ENCODE assay signal across 8 cellular contexts in genomic region chr7:24755541-24756416, GRCh38. TPM values are rescaled to one million over a fixed set of nuclear protein-coding genes. Genes with fewer than 3 reads are reported as not detected.
DNase-seq lines count a peak whose midpoint lies in the region; ATAC-seq, FAIRE-seq and TF ChIP-seq lines count a peak whose summit lies in the region.

No MANE protein-coding gene starts in this region.

- H3K79me2 ChIP-seq in GM12878 (ENCODE audit: control insufficient read depth, insufficient read depth, low read length), result peaks cover 50% of the 10 kb centered on the region

- H3K9ac ChIP-seq in GM12878 (ENCODE audit: control insufficient read depth, insufficient read depth, low read length), result peak overlapping the region; percentile 75

- TF ChIP-seq EP300 in GM12878 (IDR thresholded peaks at IDR 0.05; ENCODE audit: borderline replicate concordance in 1 of 2, control insufficient read depth in 1 of 2, low read depth in 2 of 2, low read length in 2 of 2), result peak; percentile 36 to 50; a peak in 2 of 4 replicates

- peaks cover 40% of the 10 kb centered on the region for H3K4me1 ChIP-seq in GM12878 (ENCODE audit: control insufficient read depth, insufficient read depth, low read length)

- H3K9me3 Mint-ChIP-seq in neural crest cell, result no peaks in the 10 kb centered on the region

- FAIRE-seq in GM18507 (lab: Jason Lieb, UNC), result peak; percentile 93
- FAIRE-seq in GM12878 (lab: Jason Lieb, UNC), result peak; percentile 94

- WGBS in GM12878 (ENCODE audit: insufficient coverage, insufficient replicate concordance, low lambda C conversion rate, missing lambda C conversion rate), result 7% methylated on average over 12 of the region's 12 CpGs

- H3K36me3 Mint-ChIP-seq in neural crest cell (ENCODE audit: low read depth), result no peaks in the 10 kb centered on the region

- in situ Hi-C loops in KBM-7 (cut with MboI; ENCODE audit: low pct_unique_long_range_greater_than_20kb, low sequenced_read_pairs), result no loop called here
- in situ Hi-C loops in GM12878 (cut with MboI), result no loop called here

- ATAC-seq in GM12878, result peak; percentile 75

- CTCF ChIA-PET in GM12878 (lab: Yijun Ruan, JAX), result interaction anchor here (1.1 to 1.6 kb wide), 3 partner anchors 8 to 38 kb away, joined by 4 to 6 read pairs (median 4); no protein-coding TSS in a partner anchor

- H2AFZ ChIP-seq in GM12878 (ENCODE audit: control insufficient read depth, low read depth, low read length), result peak overlapping the region; percentile 56; the same call in 1 of the 2 replicates

- TF ChIP-seq CTCF in GM12878 (IDR thresholded peaks at IDR 0.05 in 2 of 3, conservative IDR thresholded peaks at IDR 0.05 in 1 of 3; ENCODE audit: control insufficient read depth in 2 of 3, extremely low read depth in 1 of 3, insufficient read depth in 1 of 3, low read depth in 3 of 3, low read length in 3 of 3) (no peak), neural crest cell (conservative IDR thresholded peaks at IDR 0.05) (no peak)

- H3K27ac ChIP-seq in GM12878 (ENCODE audit: control insufficient read depth, insufficient read depth), result peak overlapping the region; percentile 93

- intact Hi-C loops in GM12878 (cut with micrococcal nuclease; ENCODE audit: unreplicated experiment), result loop anchor here (2.0 to 5.0 kb wide), 2 partner anchors 37 to 227 kb away; partner anchors contain the start of gene OSBPL3

- no peaks in the 10 kb centered on the region; the same call in 2 of the 3 replicates for H3K9me3 ChIP-seq in GM12878 (replicated peaks; ENCODE audit: control insufficient read depth, insufficient read depth, low read length)

- H3K4me2 ChIP-seq in GM12878 (ENCODE audit: control insufficient read depth, insufficient read depth), result peak overlapping the region; percentile 98

- DNase-seq in GM18507 (ENCODE audit: extremely low spot score, insufficient read length, low read depth) (peak; percentile 58), H4 (ENCODE audit: low spot score) (peak; percentile 73), KBM-7 (peak; percentile 57), GM12878 (ENCODE audit: low read depth, low spot score) (peak; percentile 84), neural crest cell (ENCODE audit: low read depth, low spot score) (no peak), hippocampal formation (lab: John Stamatoyannopoulos, UW) (no peak), HT-29 (ENCODE audit: low spot score) (no peak), HK-2 (ENCODE audit: unreplicated experiment) (no peak)

- no peak overlapping the region for H3K27ac Mint-ChIP-seq in neural crest cell (ENCODE audit: unreplicated experiment)

- no peaks in the 10 kb centered on the region for H3K27me3 ChIP-seq in GM12878 (replicated peaks in 1 of 2; ENCODE audit: control insufficient read depth in 2 of 2, insufficient read depth in 2 of 2, low read length in 1 of 2)

- 0 out of 2 replicates have a peak, but pooled peaks have one; percentile 15 for TF ChIP-seq RAD21 in GM12878 (IDR thresholded peaks at IDR 0.05; ENCODE audit: insufficient read depth, low read depth, low read length)

- no TSS peak for BruUV-seq in GM12878 (replicated peaks; lab: Mats Ljungman, UMichigan)

- RAD21 ChIA-PET in GM12878 (lab: Charles Lee; ENCODE audit: unreplicated experiment), result interaction anchor here (1.0 to 1.7 kb wide), 5 partner anchors 36 to 57 kb away, joined by 3 to 4 read pairs (median 4); no protein-coding TSS in a partner anchor

- no peak for TF ChIP-seq POLR2A in GM12878 (IDR thresholded peaks at IDR 0.05; ENCODE audit: low read depth, low read length)

- H3K36me3 ChIP-seq in GM12878 (ENCODE audit: control insufficient read depth in 2 of 2, insufficient read depth in 2 of 2, low read length in 1 of 2), result no peaks in the 10 kb centered on the region; a peak in 1 of 4 replicates

- SMC1A ChIA-PET in GM12878 (lab: Charles Lee; ENCODE audit: uncharacterized antibody, unreplicated experiment), result interaction anchor here (0.9 to 3.0 kb wide), 13 partner anchors 13 to 362 kb away, joined by 3 to 21 read pairs (median 3); no protein-coding TSS in a partner anchor

- no peaks in the 10 kb centered on the region for H4K20me1 ChIP-seq in GM12878 (ENCODE audit: control insufficient read depth, insufficient read depth)

- H3K4me3 ChIP-seq in GM12878, result peak overlapping the region; percentile 88

- H3K4me1 Mint-ChIP-seq in neural crest cell, result peaks cover 12% of the 10 kb centered on the region

- POLR2A ChIA-PET in GM12878 (lab: Charles Lee), result no interaction called here

- H3K4me3 Mint-ChIP-seq in neural crest cell, result peak overlapping the region; percentile 94

- H3K27me3 Mint-ChIP-seq in neural crest cell (ENCODE audit: low read depth), result peaks cover 5% of the 10 kb centered on the region

TF ChIP-seq in GM12878, 131 proteins besides CTCF, POLR2A, EP300 and RAD21 (continues in another document):
- peak; percentile 78 for TF ChIP-seq MEF2A (IDR thresholded peaks at IDR 0.05; ENCODE audit: insufficient read depth, low read depth, low read length)
- peak; percentile 90 for TF ChIP-seq MTA3 (IDR thresholded peaks at IDR 0.05; ENCODE audit: borderline replicate concordance, low read length)
- TF ChIP-seq CREM (IDR thresholded peaks at IDR 0.05; ENCODE audit: low read depth), result peak; percentile 81
- peak; percentile 37; the same call in 1 of the 2 replicates for TF ChIP-seq DPF2 (IDR thresholded peaks at IDR 0.05)
- TF ChIP-seq CEBPB (IDR thresholded peaks at IDR 0.05; ENCODE audit: borderline replicate concordance in 1 of 2, low read depth in 2 of 2, low read length in 2 of 2), result peak in 1 of 2 experiments; percentile 71; a peak in 1 of 4 replicates
- peak; percentile 64; the same call in 1 of the 2 replicates for TF ChIP-seq IKZF1 (conservative IDR thresholded peaks at IDR 0.05)
- TF ChIP-seq IRF3 (IDR thresholded peaks at IDR 0.05), result no peak
- TF ChIP-seq NFIC (IDR thresholded peaks at IDR 0.05; ENCODE audit: low read depth, low read length), result peak; percentile 95
- TF ChIP-seq EED (IDR thresholded peaks at IDR 0.05; ENCODE audit: low read depth), result peak; percentile 74
- no peak for TF ChIP-seq POLR2AphosphoS2 (IDR thresholded peaks at IDR 0.05; ENCODE audit: low read depth, low read length)
- TF ChIP-seq, protein P1, sequence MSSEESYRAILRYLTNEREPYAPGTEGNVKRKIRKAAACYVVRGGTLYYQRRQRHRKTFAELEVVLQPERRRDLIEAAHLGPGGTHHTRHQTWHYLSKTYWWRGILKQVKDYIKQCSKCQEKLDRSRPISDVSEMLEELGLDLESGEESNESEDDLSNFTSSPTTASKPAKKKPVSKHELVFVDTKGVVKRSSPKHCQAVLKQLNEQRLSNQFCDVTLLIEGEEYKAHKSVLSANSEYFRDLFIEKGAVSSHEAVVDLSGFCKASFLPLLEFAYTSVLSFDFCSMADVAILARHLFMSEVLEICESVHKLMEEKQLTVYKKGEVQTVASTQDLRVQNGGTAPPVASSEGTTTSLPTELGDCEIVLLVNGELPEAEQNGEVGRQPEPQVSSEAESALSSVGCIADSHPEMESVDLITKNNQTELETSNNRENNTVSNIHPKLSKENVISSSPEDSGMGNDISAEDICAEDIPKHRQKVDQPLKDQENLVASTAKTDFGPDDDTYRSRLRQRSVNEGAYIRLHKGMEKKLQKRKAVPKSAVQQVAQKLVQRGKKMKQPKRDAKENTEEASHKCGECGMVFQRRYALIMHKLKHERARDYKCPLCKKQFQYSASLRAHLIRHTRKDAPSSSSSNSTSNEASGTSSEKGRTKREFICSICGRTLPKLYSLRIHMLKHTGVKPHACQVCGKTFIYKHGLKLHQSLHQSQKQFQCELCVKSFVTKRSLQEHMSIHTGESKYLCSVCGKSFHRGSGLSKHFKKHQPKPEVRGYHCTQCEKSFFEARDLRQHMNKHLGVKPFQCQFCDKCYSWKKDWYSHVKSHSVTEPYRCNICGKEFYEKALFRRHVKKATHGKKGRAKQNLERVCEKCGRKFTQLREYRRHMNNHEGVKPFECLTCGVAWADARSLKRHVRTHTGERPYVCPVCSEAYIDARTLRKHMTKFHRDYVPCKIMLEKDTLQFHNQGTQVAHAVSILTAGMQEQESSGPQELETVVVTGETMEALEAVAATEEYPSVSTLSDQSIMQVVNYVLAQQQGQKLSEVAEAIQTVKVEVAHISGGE (CRISPR knock-in tag; IDR thresholded peaks at IDR 0.05), result no peak
- peak in 1 of 2 experiments; percentile 90; a peak in 2 of 4 replicates for TF ChIP-seq ETV6 (conservative IDR thresholded peaks at IDR 0.05 in 1 of 2, IDR thresholded peaks at IDR 0.05 in 1 of 2; ENCODE audit: borderline replicate concordance in 1 of 2, low read depth in 1 of 2)
- TF ChIP-seq JUNB (IDR thresholded peaks at IDR 0.05), result peak; percentile 91
- no peak for TF ChIP-seq NRF1 (conservative IDR thresholded peaks at IDR 0.05; ENCODE audit: low read depth, low read length)

RNA-seq across cellular contexts. Expression of gene GSDME, which starts 1.5 kb away (rescaled TPM):
- 19.8 and 24.4 TPM in 2 replicates for total RNA-seq in H4 (2014; rRNA removed; shearing (Covaris generic))
- 50.8 and 52.0 TPM in 2 replicates for total RNA-seq in GM12878 (2013; cell fraction: nucleolus; rRNA removed)
- 140 and 149 TPM in 2 replicates for total RNA-seq in GM12878 (2014; rRNA removed)
- total RNA-seq in GM12878 (2014; rRNA removed; fragmentation: Illumina TruSeq; extraction: Trizol), result 95.2 and 96.2 TPM in 2 replicates
- 114 and 116 TPM in 2 replicates for total RNA-seq in GM12878 (2021)
- 78.4 TPM for polyA plus RNA-seq in GM12878 (2011; ENCODE audit: low read depth)
- 19.7 and 23.7 TPM in 2 replicates for polyA plus RNA-seq in GM12878 (2011; rRNA removed)
- 18.6 and 22.3 TPM in 2 replicates for polyA plus RNA-seq in GM12878 (2011; cell fraction: cytosol; rRNA removed)
- polyA plus RNA-seq in GM12878 (2011; cell fraction: nucleus; rRNA removed), result 30.2 and 33.1 TPM in 2 replicates
- 92.4 and 94.8 TPM in 2 replicates for polyA plus RNA-seq in GM12878 (2012)
- polyA plus RNA-seq in GM12878 (2014; fragmentation: Illumina TruSeq; extraction: Trizol), result 141 and 143 TPM in 2 replicates
- polyA plus RNA-seq in GM12878 (2014; fragmentation: Nextera tagmentation; extraction: Ambion mirVana), result 10 to 100 TPM; 62.5 to 83.7 TPM
- 128 and 141 TPM in 2 replicates for polyA plus RNA-seq in GM12878 (2014; rRNA removed)
- polyA plus RNA-seq in GM12878 (2016; fragmentation: Nextera tagmentation; extraction: Ambion mirVana), result 100 to 1,000 TPM; 242 to 245 TPM
- 27.0 and 41.7 TPM in 2 replicates for polyA minus RNA-seq in GM12878 (2011; rRNA and poly(A)+ RNA removed)
- polyA minus RNA-seq in GM12878 (2011; cell fraction: cytosol; rRNA and poly(A)+ RNA removed), result 6.1 and 7.5 TPM in 2 replicates
- 12.8 and 19.2 TPM in 2 replicates for polyA minus RNA-seq in GM12878 (2011; cell fraction: nucleus; rRNA and poly(A)+ RNA removed)
- 18.9 and 21.9 TPM in 2 replicates for total RNA-seq in neural crest cell
- not detected in 2 replicates for total RNA-seq in HT-29 (2014; rRNA removed; shearing (Covaris generic))

Comparison
In these comparisons a context has a peak if more than half of its experiments do, and no peak if none do; other contexts are left out.
1. DNase-seq: peak in GM18507 (single experiment), H4 (single experiment), KBM-7 (single experiment) and GM12878 (single experiment); none in neural crest cell (single experiment), hippocampal formation (0 of 2), HT-29 (single experiment) and HK-2 (single experiment).
2. RNA of gene GSDME, which starts 1.5 kb away (total RNA-seq): 50.8 to 149 TPM in GM12878, 19.8 to 24.4 TPM in H4 and 18.9 to 21.9 TPM in neural crest cell; not detected in HT-29; every median in the first group is over 10 times any median in the second.